In genomic region chr13:37009692-37010091, GRCh38 we compare ENCODE assay signal across 14 cellular contexts.
"Had no signal": no experiment of that assay in that cellular context is flagged by ENCODE, and none has a peak within 500 bp of the region (broad histone marks: within the 10 kb centered on the region; RNA-seq: fewer than 3 reads in every experiment).

No MANE protein-coding gene starts in this region.

- H3K4me2 ChIP-seq: hepatocyte had no signal

- H3K4me1 Mint-ChIP-seq: stimulated activated memory B cell treated with anti-CD40 and anti-IgM and Interleukin-4, amounts not matched to agents 10 μg/mL and 1 μg/mL and 100 μg/mL, for 72 hours had no signal

- H3K79me2 ChIP-seq: parathyroid adenoma had no signal

- H3K9me3 Mint-ChIP-seq: dendritic cell treated with granulocyte-macrophage colony-stimulating factor and Interleukin-4, amounts not matched to agents 40 ng/mL and 50 ng/mL, for 4 days; natural killer cell; stimulated activated memory B cell treated with anti-CD40 and anti-IgM and Interleukin-4, amounts not matched to agents 10 μg/mL and 1 μg/mL and 100 μg/mL, for 72 hours had no signal

- ATAC-seq: left cardiac atrium; natural killer cell; stimulated activated memory B cell treated with anti-CD40 and anti-IgM and Interleukin-4, amounts not matched to agents 10 μg/mL and 1 μg/mL and 100 μg/mL, for 72 hours had no signal

- H3K27me3 Mint-ChIP-seq: activated naive CD8-positive, alpha-beta T cell; dendritic cell treated with granulocyte-macrophage colony-stimulating factor and Interleukin-4, amounts not matched to agents 40 ng/mL and 50 ng/mL, for 4 days; stimulated activated memory B cell treated with anti-CD40 and anti-IgM and Interleukin-4, amounts not matched to agents 10 μg/mL and 1 μg/mL and 100 μg/mL, for 72 hours had no signal

- H3K4me3 ChIP-seq: cardiac muscle cell, esophagus muscularis mucosa, hepatocyte, spleen had no signal

- DNase-seq: activated CD4-positive, alpha-beta T cell treated with anti-CD3 and anti-CD28 coated beads for 4 hours; amygdala; effector CD8-positive, alpha-beta T cell; left cardiac atrium; natural killer cell; spleen; stimulated activated CD4-positive, alpha-beta T cell treated with anti-CD3 and anti-CD28 coated beads, Interleukin-4, amount 100 ng/mL, for 4 hours had no signal

- H3K27ac Mint-ChIP-seq: dendritic cell treated with granulocyte-macrophage colony-stimulating factor and Interleukin-4, amounts not matched to agents 40 ng/mL and 50 ng/mL, for 4 days; stimulated activated memory B cell treated with anti-CD40 and anti-IgM and Interleukin-4, amounts not matched to agents 10 μg/mL and 1 μg/mL and 100 μg/mL, for 72 hours had no signal

- H2AFZ ChIP-seq: hepatocyte, parathyroid adenoma had no signal

- H3K27ac ChIP-seq: cardiac muscle cell, esophagus muscularis mucosa, hepatocyte, parathyroid adenoma, spleen had no signal

- H3K4me3 Mint-ChIP-seq: activated naive CD8-positive, alpha-beta T cell; dendritic cell treated with granulocyte-macrophage colony-stimulating factor and Interleukin-4, amounts not matched to agents 40 ng/mL and 50 ng/mL, for 4 days; natural killer cell; stimulated activated memory B cell treated with anti-CD40 and anti-IgM and Interleukin-4, amounts not matched to agents 10 μg/mL and 1 μg/mL and 100 μg/mL, for 72 hours had no signal

- H3K4me1 ChIP-seq: esophagus muscularis mucosa, parathyroid adenoma, spleen had no signal

- H3K27me3 ChIP-seq: cardiac muscle cell, esophagus muscularis mucosa, hepatocyte, spleen had no signal
